7 cellular contexts compared by ENCODE assay signal in the genomic region with DNA sequence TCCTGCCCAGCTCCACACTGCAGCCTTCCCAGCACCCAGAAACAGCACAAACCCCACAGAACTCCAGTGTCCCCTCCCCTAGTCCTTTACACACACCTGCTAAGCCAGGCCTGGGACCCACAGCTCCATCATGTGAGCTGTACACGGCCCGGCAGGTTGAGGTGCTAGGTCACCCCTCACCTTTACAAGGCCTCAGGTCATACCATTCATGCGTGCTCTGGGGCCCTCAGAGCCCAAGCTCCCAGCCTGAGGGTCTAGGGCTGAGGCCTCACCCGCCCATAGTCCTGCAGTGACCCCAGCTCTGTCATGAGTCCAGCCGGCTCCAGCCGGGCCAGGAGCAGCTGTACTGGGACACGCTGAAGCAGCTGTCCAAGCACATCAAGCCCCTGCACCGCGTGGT. TPM values are rescaled to one million over a fixed set of nuclear protein-coding genes. Genes with fewer than 3 reads are reported as not detected.
"Had no signal": no experiment of that assay in that cellular context is flagged by ENCODE, and none has a peak within 500 bp of the region (broad histone marks: within the 10 kb centered on the region; RNA-seq: fewer than 3 reads in every experiment).

No MANE protein-coding gene starts in this region.

RNA-seq across cellular contexts. Expression of gene POTEG, which starts 51.2 kb away (rescaled TPM):
- total RNA-seq: bronchial epithelial cell, colonic mucosa, glomerular endothelial cell, left ventricle myocardium inferior, mesothelial cell of epicardium, SJCRH30, thoracic aorta had no signal
